ENCODE assay signal across 24 cellular contexts in the genomic region with DNA sequence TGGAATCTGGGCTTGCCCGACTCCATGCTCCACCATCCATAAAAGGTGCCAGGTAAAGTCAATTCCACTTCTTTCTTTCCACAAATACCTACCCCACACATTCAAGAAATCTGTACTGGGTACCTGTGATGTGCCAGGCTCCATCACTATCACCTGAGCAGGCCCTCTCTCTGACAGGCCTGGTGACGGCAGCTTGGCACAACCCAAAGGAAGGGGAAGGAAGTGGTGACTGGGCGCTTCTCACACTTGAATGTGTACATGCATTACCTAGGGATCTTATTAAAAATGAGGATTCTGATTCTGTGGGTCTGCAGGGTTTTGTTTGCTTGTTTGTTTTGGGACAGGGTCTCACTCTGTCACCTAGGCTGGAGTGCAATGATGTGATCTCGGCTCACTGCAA. TPM values are rescaled to one million over a fixed set of nuclear protein-coding genes. Genes with fewer than 3 reads are reported as not detected.
A peak's percentile ranks its signal among the peaks of the same experiment; 100 is the strongest.
DNase-seq lines count a peak whose midpoint lies in the region; ATAC-seq, FAIRE-seq and TF ChIP-seq lines count a peak whose summit lies in the region.
"Had no signal": no experiment of that assay in that cellular context is flagged by ENCODE, and none has a peak within 500 bp of the region (broad histone marks: within the 10 kb centered on the region; RNA-seq: fewer than 3 reads in every experiment).

No MANE protein-coding gene starts in this region.

- H3K27ac Mint-ChIP-seq in activated CD4-positive, alpha-beta memory T cell treated with anti-CD3 and anti-CD28 coated beads, Interleukin-2, amount 10 ng/mL, durations not matched to agents 7 days and 5 days, result no peak overlapping the region
- no peak overlapping the region for H3K27ac Mint-ChIP-seq in activated CD4-positive, alpha-beta memory T cell treated with anti-CD3 and anti-CD28 coated beads for 36 hours
- H3K27ac Mint-ChIP-seq: CD4-positive, alpha-beta T cell had no signal

- no peak overlapping the region for H3K4me3 Mint-ChIP-seq in activated CD4-positive, alpha-beta memory T cell treated with anti-CD3 and anti-CD28 coated beads, Interleukin-2, amount 10 ng/mL, durations not matched to agents 7 days and 5 days
- no peak overlapping the region for H3K4me3 Mint-ChIP-seq in activated CD4-positive, alpha-beta memory T cell treated with anti-CD3 and anti-CD28 coated beads for 36 hours
- H3K4me3 Mint-ChIP-seq: CD4-positive, alpha-beta T cell had no signal

- H3K23ac ChIP-seq in trophoblast cell (ENCODE audit: low read length), result no peak overlapping the region

- no CpG with 5 or more reads among the region's 4 CpGs for WGBS in trophoblast cell (ENCODE audit: extremely low coverage, insufficient coverage, insufficient read length)

- no peak overlapping the region for H4K12ac ChIP-seq in trophoblast cell (ENCODE audit: low read depth, low read length)

- H3K4me1 Mint-ChIP-seq in activated CD4-positive, alpha-beta memory T cell treated with anti-CD3 and anti-CD28 coated beads, Interleukin-2, amount 10 ng/mL, durations not matched to agents 7 days and 5 days, result peaks cover 4% of the 10 kb centered on the region
- no peaks in the 10 kb centered on the region for H3K4me1 Mint-ChIP-seq in activated CD4-positive, alpha-beta memory T cell treated with anti-CD3 and anti-CD28 coated beads for 36 hours (ENCODE audit: low read depth)

- no peak overlapping the region for H2AK5ac ChIP-seq in trophoblast cell (ENCODE audit: low read length)

- H3K79me1 ChIP-seq in trophoblast cell (ENCODE audit: low read length), result peaks cover 2% of the 10 kb centered on the region

- H3K9ac ChIP-seq in endothelial cell of umbilical vein (replicated peaks; ENCODE audit: extremely low read depth, insufficient read depth, low read length) (no peak overlapping the region), trophoblast cell (ENCODE audit: low read length) (no peak overlapping the region)
- H3K9ac ChIP-seq: BLaER1 had no signal

- H3K27me3 Mint-ChIP-seq in activated CD4-positive, alpha-beta memory T cell treated with anti-CD3 and anti-CD28 coated beads, Interleukin-2, amount 10 ng/mL, durations not matched to agents 7 days and 5 days, result peaks cover 27% of the 10 kb centered on the region
- peaks cover 20% of the 10 kb centered on the region for H3K27me3 Mint-ChIP-seq in activated CD4-positive, alpha-beta memory T cell treated with anti-CD3 and anti-CD28 coated beads for 36 hours

- intact Hi-C loops in activated CD4-positive, alpha-beta memory T cell treated with anti-CD3 and anti-CD28 coated beads for 36 hours (cut with micrococcal nuclease), result no loop called here
- intact Hi-C loops in endothelial cell of umbilical vein (cut with micrococcal nuclease) (no loop called here), head of caudate nucleus (cut with DNase I) (no loop called here)

- POLR2A ChIA-PET in activated CD4-positive, alpha-beta memory T cell treated with anti-CD3 and anti-CD28 coated beads, Interleukin-2, amount 10 ng/mL, durations not matched to agents 7 days and 5 days (lab: Charles Lee), result no interaction called here
- POLR2A ChIA-PET in activated CD4-positive, alpha-beta memory T cell treated with anti-CD3 and anti-CD28 coated beads for 36 hours (lab: Charles Lee), result no interaction called here
- POLR2A ChIA-PET in endothelial cell of umbilical vein (lab: Charles Lee), result interaction anchor here (0.5 kb wide), 1 partner anchor 53 kb away, joined by 3 read pairs; no protein-coding TSS in a partner anchor

- DNase-seq in activated CD4-positive, alpha-beta memory T cell treated with anti-CD3 and anti-CD28 coated beads, Interleukin-2, amount 10 ng/mL, durations not matched to agents 7 days and 5 days, result peak; percentile 22
- DNase-seq in activated CD4-positive, alpha-beta memory T cell treated with anti-CD3 and anti-CD28 coated beads for 36 hours, result no peak
- no peak for DNase-seq in RWPE2 (ENCODE audit: low spot score)
- no peak for DNase-seq in endothelial cell of umbilical vein (ENCODE audit: low read depth, low spot score)
- no peak for DNase-seq in trophoblast cell
- DNase-seq in activated naive CD4-positive, alpha-beta T cell (lab: John Stamatoyannopoulos, UW), result no peak
- DNase-seq in head of caudate nucleus, result no peak
- DNase-seq: 8988T; CD4-positive, alpha-beta T cell; DMS153; DND-41; Kasumi-1; NCI-H1694; NCI-H2029 treated with DMSO at 0.1 percent for 48 hours; NCI-H2227 treated with DMSO at 0.1 percent for 48 hours; NCI-H526 treated with DMSO at 0.1 percent for 48 hours; SIG-M5 had no signal

- no peak overlapping the region for H2BK120ac ChIP-seq in trophoblast cell (ENCODE audit: insufficient read depth, low read length, poor library complexity)

- no peak overlapping the region for H3K4me3 ChIP-seq in RWPE2 (ENCODE audit: severe bottlenecking)
- H3K4me3 ChIP-seq in endothelial cell of umbilical vein (replicated peaks in 1 of 3; ENCODE audit: insufficient read depth in 1 of 3, low read depth in 1 of 3, low read length in 3 of 3), result no peak overlapping the region
- no peak overlapping the region for H3K4me3 ChIP-seq in trophoblast cell (ENCODE audit: low read depth, low read length)
- H3K4me3 ChIP-seq: BLaER1, K562, SK-N-MC had no signal

- BruUV-seq in endothelial cell of umbilical vein (replicated peaks; lab: Mats Ljungman, UMichigan), result no TSS peak

- FAIRE-seq in endothelial cell of umbilical vein (lab: Jason Lieb, UNC), result peak; percentile 63
- FAIRE-seq: GM12892, GM19239, H1 had no signal

- H3K79me2 ChIP-seq in endothelial cell of umbilical vein (ENCODE audit: control insufficient read depth, insufficient read depth, low read length) (no peaks in the 10 kb centered on the region), trophoblast cell (ENCODE audit: control insufficient read depth, insufficient read depth, low read length, poor library complexity) (no peaks in the 10 kb centered on the region)

- dilution Hi-C loops in endothelial cell of umbilical vein (cut with MboI; ENCODE audit: extremely low pct_ligation_motif_present, low sequenced_read_pairs), result no loop called here

- H4K20me1 ChIP-seq in endothelial cell of umbilical vein (replicated peaks; ENCODE audit: control insufficient read depth, extremely low read depth, insufficient read depth, low read length), result no peaks in the 10 kb centered on the region
- H4K20me1 ChIP-seq: BLaER1 had no signal

- TF ChIP-seq POLR2A in endothelial cell of umbilical vein (IDR thresholded peaks at IDR 0.05; ENCODE audit: low read depth, low read length), result no peak

- ATAC-seq in RWPE2 (ENCODE audit: low read depth), result no peak
- ATAC-seq in HG02798 (IDR thresholded peaks at IDR 0.05; ENCODE audit: poor library complexity, unreplicated experiment), result no peak

- no peak overlapping the region for H3K14ac ChIP-seq in trophoblast cell (ENCODE audit: low read length)

- H3K4me1 ChIP-seq in RWPE2 (ENCODE audit: insufficient read depth, poor library complexity, severe bottlenecking) (peaks cover 13% of the 10 kb centered on the region), endothelial cell of umbilical vein (ENCODE audit: control insufficient read depth, extremely low read depth, insufficient read depth, low read length) (peaks cover 8% of the 10 kb centered on the region), trophoblast cell (ENCODE audit: control insufficient read depth in 1 of 2, insufficient read depth in 2 of 2, low read length in 2 of 2) (peaks cover 1 to 4% of the 10 kb centered on the region in 2 experiments)

- H3K36me3 ChIP-seq in RWPE2 (ENCODE audit: low read depth) (no peaks in the 10 kb centered on the region), endothelial cell of umbilical vein (ENCODE audit: control insufficient read depth in 2 of 2, extremely low read depth in 1 of 2, insufficient read depth in 2 of 2, low read length in 2 of 2) (no peaks in the 10 kb centered on the region), trophoblast cell (ENCODE audit: control insufficient read depth in 1 of 2, insufficient read depth in 2 of 2, low read length in 2 of 2) (no peaks in the 10 kb centered on the region)
- H3K36me3 ChIP-seq: BLaER1 had no signal

- CTCF ChIA-PET in activated CD4-positive, alpha-beta memory T cell treated with anti-CD3 and anti-CD28 coated beads, Interleukin-2, amount 10 ng/mL, durations not matched to agents 7 days and 5 days (lab: Charles Lee), result interaction anchor here (1.0 to 2.0 kb wide), 2 partner anchors 25 to 194 kb away, joined by 3 to 7 read pairs; no protein-coding TSS in a partner anchor
- CTCF ChIA-PET in activated CD4-positive, alpha-beta memory T cell treated with anti-CD3 and anti-CD28 coated beads for 36 hours (lab: Charles Lee), result no interaction called here
- CTCF ChIA-PET in endothelial cell of umbilical vein (lab: Charles Lee), result interaction anchor here (1.2 to 1.3 kb wide), 2 partner anchors 25 to 233 kb away, joined by 3 to 7 read pairs; no protein-coding TSS in a partner anchor

- H3K18ac ChIP-seq in trophoblast cell (ENCODE audit: low read length), result no peak overlapping the region

- no peak overlapping the region for H2AFZ ChIP-seq in endothelial cell of umbilical vein (ENCODE audit: low read depth, low read length)
- no peak overlapping the region for H2AFZ ChIP-seq in trophoblast cell (ENCODE audit: insufficient read depth, low read length, poor library complexity)

- H3K27ac ChIP-seq in RWPE2 (ENCODE audit: poor library complexity, severe bottlenecking) (peak overlapping the region; percentile 39), endothelial cell of umbilical vein (ENCODE audit: insufficient read depth, low read depth, low read length) (no peak overlapping the region), trophoblast cell (ENCODE audit: low read depth, low read length) (no peak overlapping the region)
- H3K27ac ChIP-seq: BLaER1, SK-N-MC had no signal

- H2BK5ac ChIP-seq in trophoblast cell (ENCODE audit: low read depth, low read length, poor library complexity), result no peak overlapping the region

- TF ChIP-seq CTCF in RWPE2 (IDR thresholded peaks at IDR 0.05; ENCODE audit: poor library complexity, severe bottlenecking) (no peak), endothelial cell of umbilical vein (IDR thresholded peaks at IDR 0.05; ENCODE audit: extremely low read depth in 1 of 2, insufficient read depth in 1 of 2, low read depth in 1 of 2, low read length in 2 of 2) (no peak)

- no peaks in the 10 kb centered on the region for H3K27me3 ChIP-seq in RWPE2 (ENCODE audit: insufficient read depth, poor library complexity, severe bottlenecking)
- no peaks in the 10 kb centered on the region for H3K27me3 ChIP-seq in endothelial cell of umbilical vein (ENCODE audit: control insufficient read depth in 2 of 2, insufficient read depth in 2 of 2, low read length in 2 of 2)
- no peaks in the 10 kb centered on the region for H3K27me3 ChIP-seq in trophoblast cell (ENCODE audit: insufficient read depth, low read length)

- no peak overlapping the region for H3K4ac ChIP-seq in trophoblast cell (ENCODE audit: low read depth, low read length)

- H2BK12ac ChIP-seq in trophoblast cell (ENCODE audit: low read length), result no peak overlapping the region

- no peaks in the 10 kb centered on the region for H3K9me1 ChIP-seq in endothelial cell of umbilical vein (replicated peaks; ENCODE audit: control insufficient read depth, extremely low read depth, insufficient read depth, low read length)

- H3K4me2 ChIP-seq in endothelial cell of umbilical vein (ENCODE audit: insufficient read depth, low read length), result no peak overlapping the region
- H3K4me2 ChIP-seq in trophoblast cell (ENCODE audit: low read length), result no peak overlapping the region
- H3K4me2 ChIP-seq: BLaER1 had no signal

- H3K9me3 ChIP-seq in RWPE2 (ENCODE audit: severe bottlenecking) (no peaks in the 10 kb centered on the region), endothelial cell of umbilical vein (replicated peaks; ENCODE audit: control insufficient read depth, insufficient read depth, low read length) (no peaks in the 10 kb centered on the region), trophoblast cell (ENCODE audit: insufficient read depth, low read depth, low read length) (no peaks in the 10 kb centered on the region)
- H3K9me3 ChIP-seq: BLaER1 had no signal

- no peaks in the 10 kb centered on the region for H3K36me3 Mint-ChIP-seq in activated CD4-positive, alpha-beta memory T cell treated with anti-CD3 and anti-CD28 coated beads, Interleukin-2, amount 10 ng/mL, durations not matched to agents 7 days and 5 days (ENCODE audit: low read depth)
- no peaks in the 10 kb centered on the region for H3K36me3 Mint-ChIP-seq in activated CD4-positive, alpha-beta memory T cell treated with anti-CD3 and anti-CD28 coated beads for 36 hours

- H3K9me3 Mint-ChIP-seq in activated CD4-positive, alpha-beta memory T cell treated with anti-CD3 and anti-CD28 coated beads, Interleukin-2, amount 10 ng/mL, durations not matched to agents 7 days and 5 days, result no peaks in the 10 kb centered on the region
- H3K9me3 Mint-ChIP-seq in activated CD4-positive, alpha-beta memory T cell treated with anti-CD3 and anti-CD28 coated beads for 36 hours, result no peaks in the 10 kb centered on the region
- H3K9me3 Mint-ChIP-seq: CD4-positive, alpha-beta T cell had no signal

- H4K8ac ChIP-seq in trophoblast cell (ENCODE audit: low read depth, low read length), result peak overlapping the region; percentile 7

- H4K91ac ChIP-seq in trophoblast cell (ENCODE audit: low read depth, low read length), result no peak overlapping the region

RNA-seq across cellular contexts. Expression of a gene that starts 7.5 kb away (rescaled TPM):
- total RNA-seq in activated CD4-positive, alpha-beta memory T cell treated with anti-CD3 and anti-CD28 coated beads, Interleukin-2, amount 10 ng/mL, durations not matched to agents 7 days and 5 days, result not detected
- total RNA-seq in activated CD4-positive, alpha-beta memory T cell treated with anti-CD3 and anti-CD28 coated beads for 36 hours, result not detected
- 1.5 and 2.2 TPM in 2 replicates for total RNA-seq in endothelial cell of umbilical vein
- polyA plus RNA-seq in endothelial cell of umbilical vein, result 1.9 TPM in 2 replicates
- 1.8 TPM in 2 replicates for polyA plus RNA-seq in endothelial cell of umbilical vein (2011; cell fraction: cytosol; rRNA removed)
- polyA plus RNA-seq in endothelial cell of umbilical vein (2011; cell fraction: nucleus; rRNA removed), result 0.91 and 0.98 TPM in 2 replicates
- polyA plus RNA-seq in endothelial cell of umbilical vein (2012), result 4.3 and 5.4 TPM in 2 replicates
- polyA minus RNA-seq in endothelial cell of umbilical vein, result 0.93 and 1.6 TPM in 2 replicates
- 3.3 TPM for polyA minus RNA-seq in endothelial cell of umbilical vein (2011; cell fraction: cytosol; rRNA and poly(A)+ RNA removed)
- 0.96 and 1.1 TPM in 2 replicates for polyA minus RNA-seq in endothelial cell of umbilical vein (2011; cell fraction: nucleus; rRNA and poly(A)+ RNA removed)
- 3.1 and 3.7 TPM in 2 replicates for polyA plus RNA-seq in trophoblast cell (2013)
- total RNA-seq: CD4-positive, alpha-beta T cell had no signal

RNA-seq across cellular contexts. Expression of a gene that starts 41.1 kb away (rescaled TPM):
- 10 to 100 TPM; 19.4 to 21.8 TPM for total RNA-seq in activated CD4-positive, alpha-beta memory T cell treated with anti-CD3 and anti-CD28 coated beads, Interleukin-2, amount 10 ng/mL, durations not matched to agents 7 days and 5 days
- total RNA-seq in activated CD4-positive, alpha-beta memory T cell treated with anti-CD3 and anti-CD28 coated beads for 36 hours, result 10 to 100 TPM; 19.0 to 21.2 TPM
- total RNA-seq in endothelial cell of umbilical vein, result 82.4 and 92.3 TPM in 2 replicates
- 24.0 and 26.3 TPM in 2 replicates for polyA plus RNA-seq in endothelial cell of umbilical vein
- 27.7 and 27.9 TPM in 2 replicates for polyA plus RNA-seq in endothelial cell of umbilical vein (2011; cell fraction: cytosol; rRNA removed)
- 51.3 and 61.7 TPM in 2 replicates for polyA plus RNA-seq in endothelial cell of umbilical vein (2011; cell fraction: nucleus; rRNA removed)
- 48.4 and 60.7 TPM in 2 replicates for polyA plus RNA-seq in endothelial cell of umbilical vein (2012)
- 84.2 and 92.3 TPM in 2 replicates for polyA minus RNA-seq in endothelial cell of umbilical vein
- polyA minus RNA-seq in endothelial cell of umbilical vein (2011; cell fraction: cytosol; rRNA and poly(A)+ RNA removed), result 12.7 TPM
- 58.7 and 84.7 TPM in 2 replicates for polyA minus RNA-seq in endothelial cell of umbilical vein (2011; cell fraction: nucleus; rRNA and poly(A)+ RNA removed)
- polyA plus RNA-seq in trophoblast cell (2013), result 38.6 TPM in 2 replicates
